In genomic region chr5:3678801-3679200, GRCh38 we compare ENCODE assay signal across 25 cellular contexts.
A peak's percentile ranks its signal among the peaks of the same experiment; 100 is the strongest.
DNase-seq lines count a peak whose midpoint lies in the region; ATAC-seq and TF ChIP-seq lines count a peak whose summit lies in the region.
"Had no signal": no experiment of that assay in that cellular context is flagged by ENCODE, and none has a peak within 500 bp of the region (broad histone marks: within the 10 kb centered on the region; RNA-seq: fewer than 3 reads in every experiment).

No MANE protein-coding gene starts in this region.

- no peaks in the 10 kb centered on the region for H3K4me1 ChIP-seq in IMR-90 (ENCODE audit: control insufficient read depth, insufficient read depth, low read length)
- no peaks in the 10 kb centered on the region for H3K4me1 ChIP-seq in RWPE2 (ENCODE audit: insufficient read depth, poor library complexity, severe bottlenecking)
- peaks cover 0 to 6% of the 10 kb centered on the region in 2 donors for H3K4me1 ChIP-seq in neuronal stem cell (ENCODE audit: control insufficient read depth in 2 of 2, insufficient read depth in 1 of 2, low read depth in 1 of 2, low read length in 2 of 2)
- no peaks in the 10 kb centered on the region for H3K4me1 ChIP-seq in adrenal gland (replicated peaks in 1 of 2)
- H3K4me1 ChIP-seq: BE2C had no signal

- H2BK120ac ChIP-seq in IMR-90 (ENCODE audit: low read depth, low read length) (no peak overlapping the region), neuronal stem cell (ENCODE audit: low read depth, low read length) (no peak overlapping the region)

- H2BK20ac ChIP-seq in IMR-90 (ENCODE audit: low read depth, low read length): no peak overlapping the region

- H3K4me3 Mint-ChIP-seq in chondrocyte (ENCODE audit: unreplicated experiment): no peak overlapping the region
- H3K4me3 Mint-ChIP-seq in stimulated activated memory B cell treated with anti-CD40 and anti-IgM and Interleukin-4, amounts not matched to agents 10 μg/mL and 1 μg/mL and 100 μg/mL, for 72 hours: no peak overlapping the region
- H3K4me3 Mint-ChIP-seq: CD14-positive monocyte; CD4-positive, alpha-beta memory T cell; CD4-positive, CD25-positive, alpha-beta regulatory T cell; CD8-positive, alpha-beta memory T cell had no signal

- H3K36me3 ChIP-seq in IMR-90 (ENCODE audit: control insufficient read depth, insufficient read depth, low read length) (no peaks in the 10 kb centered on the region), RWPE2 (ENCODE audit: low read depth) (no peaks in the 10 kb centered on the region), neuronal stem cell (replicated peaks in 1 of 2; ENCODE audit: control insufficient read depth in 2 of 2, insufficient read depth in 2 of 2, low read length in 2 of 2) (no peaks in the 10 kb centered on the region), adrenal gland (replicated peaks in 1 of 2) (no peaks in the 10 kb centered on the region)
- H3K36me3 ChIP-seq: BE2C, BLaER1 had no signal

- no peak for TF ChIP-seq RAD21 in IMR-90 (IDR thresholded peaks at IDR 0.05; ENCODE audit: low read length)

- H2BK12ac ChIP-seq in neuronal stem cell (ENCODE audit: low read length): no peak overlapping the region

- H3K18ac ChIP-seq in IMR-90 (ENCODE audit: low read depth, low read length): no peak overlapping the region
- H3K18ac ChIP-seq in neuronal stem cell (ENCODE audit: low read length): no peak overlapping the region

- no peak overlapping the region for H2AK5ac ChIP-seq in IMR-90 (ENCODE audit: low read depth, low read length)
- no peak overlapping the region for H2AK5ac ChIP-seq in neuronal stem cell (ENCODE audit: low read depth, low read length)

- no peak overlapping the region for H4K8ac ChIP-seq in IMR-90 (ENCODE audit: low read depth in 2 of 2, low read length in 2 of 2)
- no peak overlapping the region for H4K8ac ChIP-seq in neuronal stem cell (ENCODE audit: low read depth, low read length)

- DNase-seq in IMR-90: no peak
- no peak for DNase-seq in RWPE2 (ENCODE audit: low spot score)
- no peak for DNase-seq in chondrocyte (ENCODE audit: low spot score)
- no peak for DNase-seq in neuronal stem cell (ENCODE audit: low spot score)
- DNase-seq in adrenal gland: no peak
- DNase-seq in hepatic stellate cell (ENCODE audit: low spot score): no peak
- DNase-seq: 8988T; ACHN; BE2C; C1 segment of cervical spinal cord; CD4-positive, alpha-beta memory T cell; CD4-positive, CD25-positive, alpha-beta regulatory T cell; CD8-positive, alpha-beta memory T cell; COR-L47; DMS 273 treated with DMSO at 0.1 percent for 48 hours; DMS153; DMS53; DMS79; DND-41; EL; GDM1 had no signal

- TF ChIP-seq POLR2A in IMR-90 (IDR thresholded peaks at IDR 0.05; ENCODE audit: low read depth, low read length): no peak
- TF ChIP-seq POLR2A in adrenal gland (IDR thresholded peaks at IDR 0.05): no peak

- H3K27ac Mint-ChIP-seq in chondrocyte (ENCODE audit: unreplicated experiment): peak overlapping the region; percentile 29
- no peak overlapping the region for H3K27ac Mint-ChIP-seq in stimulated activated memory B cell treated with anti-CD40 and anti-IgM and Interleukin-4, amounts not matched to agents 10 μg/mL and 1 μg/mL and 100 μg/mL, for 72 hours
- H3K27ac Mint-ChIP-seq: CD14-positive monocyte; CD4-positive, alpha-beta memory T cell; CD8-positive, alpha-beta memory T cell had no signal

- in situ Hi-C loops in IMR-90 (cut with MboI; ENCODE audit: low sequenced_read_pairs): no loop called here

- H4K91ac ChIP-seq in IMR-90 (ENCODE audit: insufficient read depth, low read depth, low read length): no peak overlapping the region
- no peak overlapping the region for H4K91ac ChIP-seq in neuronal stem cell (ENCODE audit: low read depth, low read length, poor library complexity)

- H2BK15ac ChIP-seq in IMR-90 (ENCODE audit: low read depth, low read length) (no peak overlapping the region), neuronal stem cell (ENCODE audit: low read length) (no peak overlapping the region)

- POLR2A ChIA-PET in IMR-90 (lab: Charles Lee; ENCODE audit: unreplicated experiment): no interaction called here

- H4K20me1 ChIP-seq in IMR-90 (ENCODE audit: insufficient read depth, low read length): no peaks in the 10 kb centered on the region
- H4K20me1 ChIP-seq: BLaER1 had no signal

- H3K79me1 ChIP-seq in IMR-90 (ENCODE audit: low read depth in 1 of 2, low read length in 2 of 2): no peaks in the 10 kb centered on the region
- no peaks in the 10 kb centered on the region for H3K79me1 ChIP-seq in neuronal stem cell (ENCODE audit: low read depth, low read length)

- H3K4me1 Mint-ChIP-seq in chondrocyte (ENCODE audit: low read depth): no peaks in the 10 kb centered on the region
- no peaks in the 10 kb centered on the region for H3K4me1 Mint-ChIP-seq in stimulated activated memory B cell treated with anti-CD40 and anti-IgM and Interleukin-4, amounts not matched to agents 10 μg/mL and 1 μg/mL and 100 μg/mL, for 72 hours
- H3K4me1 Mint-ChIP-seq: CD14-positive monocyte; CD4-positive, alpha-beta memory T cell; CD4-positive, CD25-positive, alpha-beta regulatory T cell; CD8-positive, alpha-beta memory T cell had no signal

- no TSS peak for BruUV-seq in IMR-90 (replicated peaks; lab: Mats Ljungman, UMichigan)

- no peak overlapping the region for H3K27ac ChIP-seq in IMR-90 (ENCODE audit: insufficient read depth, low read length)
- no peak overlapping the region for H3K27ac ChIP-seq in RWPE2 (ENCODE audit: poor library complexity, severe bottlenecking)
- H3K27ac ChIP-seq in neuronal stem cell (replicated peaks; ENCODE audit: low read length): no peak overlapping the region
- no peak overlapping the region for H3K27ac ChIP-seq in adrenal gland
- H3K27ac ChIP-seq: BLaER1 had no signal

- no peaks in the 10 kb centered on the region for H3K27me3 ChIP-seq in IMR-90 (ENCODE audit: control insufficient read depth, insufficient read depth, low read length)
- H3K27me3 ChIP-seq in RWPE2 (ENCODE audit: insufficient read depth, poor library complexity, severe bottlenecking): no peaks in the 10 kb centered on the region
- no peaks in the 10 kb centered on the region for H3K27me3 ChIP-seq in neuronal stem cell (ENCODE audit: control insufficient read depth in 3 of 3, insufficient read depth in 3 of 3, low read depth in 1 of 3, low read length in 3 of 3)
- H3K27me3 ChIP-seq in adrenal gland: no peaks in the 10 kb centered on the region
- H3K27me3 ChIP-seq: BE2C, BLaER1 had no signal

- H3K4me2 ChIP-seq in IMR-90 (ENCODE audit: low read depth, low read length) (no peak overlapping the region), neuronal stem cell (ENCODE audit: insufficient read depth, low read length, poor library complexity, severe bottlenecking) (no peak overlapping the region)
- H3K4me2 ChIP-seq: BLaER1 had no signal

- H3K4ac ChIP-seq in IMR-90 (ENCODE audit: low read depth, low read length): no peak overlapping the region
- H3K4ac ChIP-seq in neuronal stem cell (ENCODE audit: low read length): no peak overlapping the region

- intact Hi-C loops in IMR-90 (cut with micrococcal nuclease) (no loop called here), adrenal gland (cut with DNase I) (no loop called here)

- no CpG with 5 or more reads among the region's 4 CpGs for WGBS in IMR-90 (ENCODE audit: extremely low coverage in 2 of 2, insufficient read length in 1 of 2), 2 experiments
- WGBS in neuronal stem cell (ENCODE audit: extremely low coverage in 2 of 2, insufficient read length in 2 of 2, insufficient replicate concordance in 1 of 2), 2 donors: no CpG with 5 or more reads among the region's 4 CpGs
- WGBS in adrenal gland, 4 donors: 60 to 82% (median 71%) methylated on average over 4 of the region's 4 CpGs

- H3K23ac ChIP-seq in IMR-90 (ENCODE audit: low read depth, low read length): no peak overlapping the region
- peak overlapping the region; percentile 9 for H3K23ac ChIP-seq in neuronal stem cell (ENCODE audit: low read depth, low read length, poor library complexity)

- no peak overlapping the region for H2BK5ac ChIP-seq in IMR-90 (ENCODE audit: low read depth, low read length, poor library complexity, severe bottlenecking)
- H2BK5ac ChIP-seq in neuronal stem cell (ENCODE audit: low read length): no peak overlapping the region

- H3K14ac ChIP-seq in IMR-90 (replicated peaks; ENCODE audit: low read depth, low read length) (no peak overlapping the region), neuronal stem cell (ENCODE audit: low read length) (no peak overlapping the region)

- no peaks in the 10 kb centered on the region for H3K36me3 Mint-ChIP-seq in chondrocyte (ENCODE audit: low read depth)
- H3K36me3 Mint-ChIP-seq in stimulated activated memory B cell treated with anti-CD40 and anti-IgM and Interleukin-4, amounts not matched to agents 10 μg/mL and 1 μg/mL and 100 μg/mL, for 72 hours: no peaks in the 10 kb centered on the region
- H3K36me3 Mint-ChIP-seq: CD14-positive monocyte; CD4-positive, alpha-beta memory T cell; CD4-positive, CD25-positive, alpha-beta regulatory T cell; CD8-positive, alpha-beta memory T cell had no signal

- no peaks in the 10 kb centered on the region for H3K9me1 ChIP-seq in IMR-90 (ENCODE audit: insufficient read depth, low read length)

- no peak overlapping the region for H2AFZ ChIP-seq in IMR-90 (replicated peaks; ENCODE audit: low read length, poor library complexity)
- no peak overlapping the region for H2AFZ ChIP-seq in neuronal stem cell (ENCODE audit: low read length)

- H3K9me3 ChIP-seq in IMR-90 (ENCODE audit: control insufficient read depth, insufficient read depth, low read length) (peaks cover 33% of the 10 kb centered on the region), RWPE2 (ENCODE audit: severe bottlenecking) (peaks cover 5% of the 10 kb centered on the region), neuronal stem cell (replicated peaks in 1 of 2; ENCODE audit: control insufficient read depth in 2 of 2, insufficient read depth in 1 of 2, low read depth in 1 of 2, low read length in 2 of 2) (no peaks in the 10 kb centered on the region), adrenal gland (replicated peaks in 1 of 3) (no peaks in the 10 kb centered on the region)
- H3K9me3 ChIP-seq: BE2C, BLaER1 had no signal

- CTCF ChIA-PET in IMR-90 (lab: Yijun Ruan, JAX): no interaction called here

- H4K5ac ChIP-seq in IMR-90 (ENCODE audit: low read depth, low read length): no peak overlapping the region

- TF ChIP-seq CTCF in IMR-90 (conservative IDR thresholded peaks at IDR 0.05; ENCODE audit: low read depth, low read length) (no peak), RWPE2 (IDR thresholded peaks at IDR 0.05; ENCODE audit: poor library complexity, severe bottlenecking) (no peak), chondrocyte (IDR thresholded peaks at IDR 0.05) (no peak), adrenal gland (IDR thresholded peaks at IDR 0.05) (no peak)

- H3K9ac ChIP-seq in IMR-90 (ENCODE audit: low read depth, low read length): no peak overlapping the region
- no peak overlapping the region for H3K9ac ChIP-seq in neuronal stem cell (ENCODE audit: low read depth, low read length, poor library complexity)
- H3K9ac ChIP-seq: BLaER1 had no signal

- no peak overlapping the region for H2AK9ac ChIP-seq in IMR-90 (replicated peaks; ENCODE audit: low read depth, low read length, poor library complexity)

- peaks cover 17% of the 10 kb centered on the region for H3K9me3 Mint-ChIP-seq in chondrocyte (ENCODE audit: low read depth)
- H3K9me3 Mint-ChIP-seq in stimulated activated memory B cell treated with anti-CD40 and anti-IgM and Interleukin-4, amounts not matched to agents 10 μg/mL and 1 μg/mL and 100 μg/mL, for 72 hours: peaks cover 3% of the 10 kb centered on the region

- ATAC-seq in IMR-90 (ENCODE audit: low read depth): no peak
- ATAC-seq in RWPE2 (ENCODE audit: low read depth): 0 out of 3 replicates have a peak, but pooled peaks have one; percentile 27
- no peak for ATAC-seq in stimulated activated memory B cell treated with anti-CD40 and anti-IgM and Interleukin-4, amounts not matched to agents 10 μg/mL and 1 μg/mL and 100 μg/mL, for 72 hours
- ATAC-seq: GM12878 had no signal

- H3K4me3 ChIP-seq in IMR-90 (ENCODE audit: insufficient read depth, low read depth, low read length): no peak overlapping the region
- no peak overlapping the region for H3K4me3 ChIP-seq in RWPE2 (ENCODE audit: severe bottlenecking)
- H3K4me3 ChIP-seq in neuronal stem cell (ENCODE audit: low read length in 2 of 2): no peak overlapping the region
- no peak overlapping the region for H3K4me3 ChIP-seq in adrenal gland
- H3K4me3 ChIP-seq: BLaER1, GM12878 had no signal

- H3K27me3 Mint-ChIP-seq in chondrocyte (ENCODE audit: low read depth): no peaks in the 10 kb centered on the region
- no peaks in the 10 kb centered on the region for H3K27me3 Mint-ChIP-seq in stimulated activated memory B cell treated with anti-CD40 and anti-IgM and Interleukin-4, amounts not matched to agents 10 μg/mL and 1 μg/mL and 100 μg/mL, for 72 hours
- H3K27me3 Mint-ChIP-seq: CD4-positive, alpha-beta memory T cell; CD8-positive, alpha-beta memory T cell had no signal

- dilution Hi-C loops in IMR-90 (cut with HindIII; ENCODE audit: low sequenced_read_pairs, unreplicated experiment): no loop called here

- H3K56ac ChIP-seq in IMR-90 (ENCODE audit: extremely low read depth, insufficient read depth, low read length): no peak overlapping the region
